10 cellular contexts compared by ENCODE assay signal in genomic region chr1:193589597-193590040, GRCh38.
DNase-seq lines count a peak whose midpoint lies in the region; ATAC-seq and TF ChIP-seq lines count a peak whose summit lies in the region.
"Had no signal": no experiment of that assay in that cellular context is flagged by ENCODE, and none has a peak within 500 bp of the region (broad histone marks: within the 10 kb centered on the region; RNA-seq: fewer than 3 reads in every experiment).

No MANE protein-coding gene starts in this region.

- no peaks in the 10 kb centered on the region for H3K27me3 ChIP-seq in breast epithelium

- intact Hi-C loops in MCF 10A (cut with micrococcal nuclease) (no loop called here), breast epithelium (cut with DNase I; ENCODE audit: low total_unique reads) (no loop called here)

- DNase-seq in MCF 10A (ENCODE audit: unreplicated experiment) = peak; percentile 97
- no peak for DNase-seq in breast epithelium (ENCODE audit: low spot score in 2 of 2)
- no peak for DNase-seq in T-cell
- peak; percentile 57 for DNase-seq in fibroblast of the aortic adventitia (ENCODE audit: low read depth)
- DNase-seq in stimulated activated effector memory CD8-positive, alpha-beta T cell treated with anti-CD3 and anti-CD28 coated beads, Interleukin-12 subunit alpha, Interleukin-12 subunit beta, amount 100 ng/mL, for 72 hours (ENCODE audit: low spot score in 2 of 2) = no peak
- DNase-seq in ureter (ENCODE audit: low spot score) = no peak
- no peak for DNase-seq in activated CD8-positive, alpha-beta memory T cell treated with anti-CD3 and anti-CD28 coated beads, Interleukin-2, amount 50 U/mL, for 4 hours
- DNase-seq: occipital lobe had no signal

- CTCF ChIA-PET in MCF 10A (lab: Yijun Ruan, JAX) (interaction anchor here (0.9 kb wide), 1 partner anchor 12 kb away, joined by 4 read pairs; no protein-coding TSS in a partner anchor), T-cell (lab: Charles Lee) (interaction anchor here in 1 of 2 donors (0.6 kb wide), 1 partner anchor 713 kb away, joined by 3 read pairs; no protein-coding TSS in a partner anchor)

- TF ChIP-seq CTCF in MCF 10A (IDR thresholded peaks at IDR 0.05; ENCODE audit: unreplicated experiment) = no peak
- no peak for TF ChIP-seq CTCF in breast epithelium (IDR thresholded peaks at IDR 0.05)
- TF ChIP-seq CTCF in fibroblast of the aortic adventitia (IDR thresholded peaks at IDR 0.05; ENCODE audit: insufficient read depth, low read length) = no peak

- no peaks in the 10 kb centered on the region for H3K9me3 ChIP-seq in breast epithelium

- no peak for TF ChIP-seq POLR2A in breast epithelium (IDR thresholded peaks at IDR 0.05)

- H3K4me1 ChIP-seq in breast epithelium = no peaks in the 10 kb centered on the region

- H3K27ac Mint-ChIP-seq in MCF 10A (ENCODE audit: low read depth, unreplicated experiment) = no peak overlapping the region
- peak overlapping the region; percentile 29 to 61 for H3K27ac Mint-ChIP-seq in T-cell
- peak overlapping the region; percentile 75 for H3K27ac Mint-ChIP-seq in stimulated activated effector memory CD8-positive, alpha-beta T cell treated with anti-CD3 and anti-CD28 coated beads, Interleukin-12 subunit alpha, Interleukin-12 subunit beta, amount 100 ng/mL, for 72 hours
- H3K27ac Mint-ChIP-seq: type B pancreatic cell had no signal

- H3K27ac ChIP-seq in breast epithelium = no peak overlapping the region

- H3K36me3 ChIP-seq in breast epithelium = no peaks in the 10 kb centered on the region

- no peak for ATAC-seq in T-cell (replicated peaks in 1 of 4)
- no peak for ATAC-seq in stimulated activated effector memory CD8-positive, alpha-beta T cell treated with anti-CD3 and anti-CD28 coated beads, Interleukin-12 subunit alpha, Interleukin-12 subunit beta, amount 100 ng/mL, for 72 hours
- no peak for ATAC-seq in GM21360 (IDR thresholded peaks at IDR 0.05; ENCODE audit: unreplicated experiment)

- H3K4me3 ChIP-seq in breast epithelium = no peak overlapping the region
- no peak overlapping the region for H3K4me3 ChIP-seq in fibroblast of the aortic adventitia (ENCODE audit: low read depth, low read length)

- no peaks in the 10 kb centered on the region for H3K27me3 Mint-ChIP-seq in MCF 10A (ENCODE audit: insufficient read depth, unreplicated experiment)
- H3K27me3 Mint-ChIP-seq in T-cell = no peaks in the 10 kb centered on the region
- H3K27me3 Mint-ChIP-seq: type B pancreatic cell had no signal

- no TSS peak for BruUV-seq in MCF 10A (replicated peaks; lab: Mats Ljungman, UMichigan)

- H3K36me3 Mint-ChIP-seq in MCF 10A (ENCODE audit: insufficient read depth, unreplicated experiment) = no peaks in the 10 kb centered on the region
- no peaks in the 10 kb centered on the region for H3K36me3 Mint-ChIP-seq in T-cell
- H3K36me3 Mint-ChIP-seq in stimulated activated effector memory CD8-positive, alpha-beta T cell treated with anti-CD3 and anti-CD28 coated beads, Interleukin-12 subunit alpha, Interleukin-12 subunit beta, amount 100 ng/mL, for 72 hours = peaks cover 5% of the 10 kb centered on the region
- H3K36me3 Mint-ChIP-seq: type B pancreatic cell had no signal

- peaks cover 19% of the 10 kb centered on the region for H3K4me1 Mint-ChIP-seq in MCF 10A (ENCODE audit: insufficient read depth, unreplicated experiment)
- H3K4me1 Mint-ChIP-seq in T-cell = peaks cover 19 to 41% (median 35%) of the 10 kb centered on the region in 3 donors
- H3K4me1 Mint-ChIP-seq in stimulated activated effector memory CD8-positive, alpha-beta T cell treated with anti-CD3 and anti-CD28 coated beads, Interleukin-12 subunit alpha, Interleukin-12 subunit beta, amount 100 ng/mL, for 72 hours = peaks cover 40% of the 10 kb centered on the region

- POLR2A ChIA-PET in MCF 10A (lab: Yijun Ruan, JAX) (interaction anchor here (0.6 to 1.2 kb wide), 2 partner anchors 30 to 167 kb away, joined by 3 read pairs; no protein-coding TSS in a partner anchor), T-cell (lab: Charles Lee) (interaction anchor here in 1 of 2 donors (0.5 kb wide), 1 partner anchor 1051 kb away, joined by 6 read pairs; no protein-coding TSS in a partner anchor)

- H3K9me3 Mint-ChIP-seq in MCF 10A (ENCODE audit: unreplicated experiment) = no peaks in the 10 kb centered on the region
- no peaks in the 10 kb centered on the region for H3K9me3 Mint-ChIP-seq in T-cell
- no peaks in the 10 kb centered on the region for H3K9me3 Mint-ChIP-seq in stimulated activated effector memory CD8-positive, alpha-beta T cell treated with anti-CD3 and anti-CD28 coated beads, Interleukin-12 subunit alpha, Interleukin-12 subunit beta, amount 100 ng/mL, for 72 hours
- H3K9me3 Mint-ChIP-seq: type B pancreatic cell had no signal

- H3K4me3 Mint-ChIP-seq in MCF 10A (ENCODE audit: unreplicated experiment) = peak overlapping the region; percentile 11
- H3K4me3 Mint-ChIP-seq in T-cell = no peak overlapping the region
- H3K4me3 Mint-ChIP-seq in stimulated activated effector memory CD8-positive, alpha-beta T cell treated with anti-CD3 and anti-CD28 coated beads, Interleukin-12 subunit alpha, Interleukin-12 subunit beta, amount 100 ng/mL, for 72 hours = no peak overlapping the region
- H3K4me3 Mint-ChIP-seq: type B pancreatic cell had no signal

Comparison
In these comparisons a context has a peak if more than half of its experiments do, and no peak if none do; other contexts are left out.
1. DNase-seq: peak in MCF 10A (single experiment) and fibroblast of the aortic adventitia (single experiment); none in breast epithelium (0 of 2), T-cell (0 of 34), stimulated activated effector memory CD8-positive, alpha-beta T cell treated with anti-CD3 and anti-CD28 coated beads, Interleukin-12 subunit alpha, Interleukin-12 subunit beta, amount 100 ng/mL, for 72 hours (0 of 2), ureter (single experiment) and activated CD8-positive, alpha-beta memory T cell treated with anti-CD3 and anti-CD28 coated beads, Interleukin-2, amount 50 U/mL, for 4 hours (single experiment).